ENCODE assay signal across 10 cellular contexts in the genomic region with DNA sequence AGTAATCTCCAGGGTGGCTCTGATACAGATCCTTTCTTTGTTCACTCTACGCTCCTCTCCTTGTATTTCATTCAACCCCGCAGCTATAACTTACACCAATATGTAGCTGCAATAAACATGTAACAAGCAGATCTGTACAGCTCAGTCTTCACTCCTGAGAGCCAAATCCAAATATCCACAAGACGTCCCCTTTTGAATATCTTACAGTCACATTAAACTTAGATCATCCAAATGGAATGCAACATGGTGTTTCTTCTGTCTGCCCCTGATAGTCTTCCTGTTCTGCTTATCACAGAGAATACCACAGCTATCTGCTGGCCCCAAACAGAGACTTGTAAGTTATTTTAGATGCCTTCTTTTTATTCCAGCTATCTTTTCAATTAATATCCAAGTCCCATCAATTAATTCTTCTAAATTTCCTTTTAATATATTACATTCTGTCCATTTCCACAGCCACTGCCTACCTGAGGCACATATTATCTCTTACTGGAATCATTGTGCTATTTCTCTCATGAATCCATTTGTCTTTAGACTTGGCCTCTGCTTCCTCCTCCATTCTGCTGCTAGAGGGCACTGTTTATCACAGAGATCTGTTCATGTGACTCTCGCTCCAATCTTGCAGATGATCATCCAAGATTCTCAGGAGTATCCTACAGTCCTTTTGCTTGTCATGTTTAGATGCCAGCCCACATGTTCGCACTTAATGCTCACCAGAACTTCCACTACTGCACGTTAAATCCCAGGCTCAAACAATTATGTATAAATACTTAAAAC.
DNase-seq lines count a peak whose midpoint lies in the region; ATAC-seq and TF ChIP-seq lines count a peak whose summit lies in the region.
"Had no signal": no experiment of that assay in that cellular context is flagged by ENCODE, and none has a peak within 500 bp of the region (broad histone marks: within the 10 kb centered on the region; RNA-seq: fewer than 3 reads in every experiment).

No MANE protein-coding gene starts in this region.

- POLR2A ChIA-PET in RWPE1 (lab: Yijun Ruan, JAX; ENCODE audit: low non-redundant PET), result no interaction called here

- no peak overlapping the region for H3K27ac ChIP-seq in RWPE1

- ATAC-seq in HG02852 (IDR thresholded peaks at IDR 0.05; ENCODE audit: unreplicated experiment), result peak; percentile 50
- no peak for ATAC-seq in HG03280 (IDR thresholded peaks at IDR 0.05; ENCODE audit: unreplicated experiment)
- no peak for ATAC-seq in GM18502 (IDR thresholded peaks at IDR 0.05; ENCODE audit: poor library complexity, unreplicated experiment)
- ATAC-seq: HCT116 had no signal

- no peak for TF ChIP-seq CTCF in RWPE1 (conservative IDR thresholded peaks at IDR 0.05; ENCODE audit: low read depth)

- CTCF ChIA-PET in RWPE1 (lab: Yijun Ruan, JAX), result no interaction called here

- in situ Hi-C loops in SK-MEL-5 (cut with HindIII; ENCODE audit: low pct_unique_long_range_greater_than_20kb, low sequenced_read_pairs), result no loop called here

- DNase-seq in COLO668 (lab: John Stamatoyannopoulos, UW; ENCODE audit: unreplicated experiment) (peak; percentile 14), SK-MEL-5 (ENCODE audit: low read depth, low spot score) (peak; percentile 58), kidney glomerular epithelial cell (lab: John Stamatoyannopoulos, UW) (peak; percentile 39), ecto neural progenitor cell (ENCODE audit: low spot score) (no peak), RWPE1 (ENCODE audit: low spot score) (no peak)
- DNase-seq: amniotic stem cell had no signal

Comparison
In these comparisons a context has a peak if more than half of its experiments do, and no peak if none do; other contexts are left out.
1. DNase-seq: peak in COLO668 (single experiment), SK-MEL-5 (single experiment) and kidney glomerular epithelial cell (single experiment); none in ecto neural progenitor cell (single experiment) and RWPE1 (single experiment).